ENCODE assay signal across 8 cellular contexts in the genomic region with DNA sequence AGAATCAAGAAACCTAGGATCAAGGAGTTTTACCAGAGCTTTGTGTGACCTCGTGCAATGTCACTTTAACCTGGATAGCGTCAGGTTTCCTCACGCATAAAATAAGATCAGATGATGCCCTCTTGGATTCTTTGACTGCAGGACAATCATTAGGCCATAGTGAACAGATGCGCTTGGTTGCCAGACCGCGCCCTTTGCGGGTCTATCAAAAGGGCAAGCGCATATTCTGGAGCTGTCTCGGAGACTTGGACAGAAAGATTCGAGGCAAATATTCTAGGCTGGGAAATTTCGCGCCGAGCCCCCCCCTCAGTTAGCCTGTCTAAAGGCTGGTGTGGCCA.
A peak's percentile ranks its signal among the peaks of the same experiment; 100 is the strongest.
DNase-seq lines count a peak whose midpoint lies in the region; ATAC-seq and TF ChIP-seq lines count a peak whose summit lies in the region.

No MANE protein-coding gene starts in this region.

- H3K4me3 ChIP-seq in cardiac muscle cell (peak overlapping the region; percentile 16), endodermal cell (ENCODE audit: low read length) (peak overlapping the region; percentile 69), thoracic aorta (peak overlapping the region; percentile 69)

- peaks cover 92% of the 10 kb centered on the region for H3K27me3 Mint-ChIP-seq in endodermal cell (ENCODE audit: insufficient read depth)
- peaks cover 66% of the 10 kb centered on the region for H3K27me3 Mint-ChIP-seq in mesothelial cell of epicardium (ENCODE audit: low read depth)

- intact Hi-C loops in Right ventricle myocardium inferior (cut with DNase I), result loop anchor here (5.0 to 10.0 kb wide), 2 partner anchors 100 to 702 kb away; no protein-coding TSS in a partner anchor

- H3K27ac ChIP-seq in cardiac muscle cell, result no peak overlapping the region
- H3K27ac ChIP-seq in endodermal cell (ENCODE audit: low read depth, low read length), result no peak overlapping the region
- H3K27ac ChIP-seq in thoracic aorta, result no peak overlapping the region
- H3K27ac ChIP-seq in caudate nucleus (ENCODE audit: low read depth, low read length), result no peak overlapping the region

- ATAC-seq in Right ventricle myocardium inferior (no peak), thoracic aorta (ENCODE audit: insufficient number of reproducible peaks, low FRiP score, low read depth) (no peak), GM21367 (IDR thresholded peaks at IDR 0.05; ENCODE audit: unreplicated experiment) (no peak)

- DNase-seq in cardiac muscle cell (ENCODE audit: low read depth in 1 of 2, low spot score in 1 of 2) (no peak), Right ventricle myocardium inferior (ENCODE audit: missing footprints) (no peak), endodermal cell (no peak), mesothelial cell of epicardium (ENCODE audit: low spot score in 2 of 2, unreplicated experiment in 2 of 2) (no peak), thoracic aorta (ENCODE audit: low spot score) (no peak), MV-4-11 (lab: John Stamatoyannopoulos, UW) (no peak), caudate nucleus (lab: John Stamatoyannopoulos, UW) (no peak)

- WGBS in endodermal cell (ENCODE audit: insufficient coverage in 1 of 2, insufficient read length in 1 of 2), 2 experiments, result 4 to 9% methylated on average over 8 to 13 of the region's 13 CpGs

- H3K27ac Mint-ChIP-seq in endodermal cell (no peak overlapping the region), mesothelial cell of epicardium (no peak overlapping the region)

- H3K4me1 ChIP-seq in cardiac muscle cell (ENCODE audit: low read depth), result peaks cover 11% of the 10 kb centered on the region
- H3K4me1 ChIP-seq in endodermal cell (ENCODE audit: control insufficient read depth, insufficient read depth, low read length), result peaks cover 3% of the 10 kb centered on the region
- H3K4me1 ChIP-seq in thoracic aorta (ENCODE audit: control insufficient read depth in 1 of 2, low read depth in 2 of 2), result peaks cover 17 to 36% of the 10 kb centered on the region in 2 donors

- peaks cover 46% of the 10 kb centered on the region for H3K4me1 Mint-ChIP-seq in endodermal cell
- H3K4me1 Mint-ChIP-seq in mesothelial cell of epicardium, result peaks cover 63% of the 10 kb centered on the region

- H3K9ac ChIP-seq in endodermal cell (ENCODE audit: extremely low read depth, low read length, poor library complexity, severe bottlenecking), result no peak overlapping the region

- H3K9me3 ChIP-seq in cardiac muscle cell (ENCODE audit: low read depth) (no peaks in the 10 kb centered on the region), endodermal cell (ENCODE audit: control insufficient read depth, low read length) (no peaks in the 10 kb centered on the region), thoracic aorta (no peaks in the 10 kb centered on the region)

- H3K36me3 Mint-ChIP-seq in endodermal cell (ENCODE audit: low read depth), result no peaks in the 10 kb centered on the region
- no peaks in the 10 kb centered on the region for H3K36me3 Mint-ChIP-seq in mesothelial cell of epicardium

- no peak for TF ChIP-seq CTCF in cardiac muscle cell (IDR thresholded peaks at IDR 0.05; ENCODE audit: low read depth, low read length)
- TF ChIP-seq CTCF in endodermal cell (conservative IDR thresholded peaks at IDR 0.05), result no peak
- TF ChIP-seq CTCF in mesothelial cell of epicardium (IDR thresholded peaks at IDR 0.05; ENCODE audit: unreplicated experiment), result no peak
- TF ChIP-seq CTCF in thoracic aorta (IDR thresholded peaks at IDR 0.05), result no peak

- peak overlapping the region; percentile 50 for H3K4me3 Mint-ChIP-seq in endodermal cell
- peak overlapping the region; percentile 74 for H3K4me3 Mint-ChIP-seq in mesothelial cell of epicardium

- H3K9me3 Mint-ChIP-seq in endodermal cell, result no peaks in the 10 kb centered on the region
- H3K9me3 Mint-ChIP-seq in mesothelial cell of epicardium, result no peaks in the 10 kb centered on the region

- H3K36me3 ChIP-seq in cardiac muscle cell (no peaks in the 10 kb centered on the region), endodermal cell (ENCODE audit: control insufficient read depth, insufficient read depth, low read length) (no peaks in the 10 kb centered on the region), thoracic aorta (no peaks in the 10 kb centered on the region)

- H3K27me3 ChIP-seq in cardiac muscle cell, result peaks cover 82% of the 10 kb centered on the region
- H3K27me3 ChIP-seq in endodermal cell (ENCODE audit: control insufficient read depth, insufficient read depth, low read length, poor library complexity, severe bottlenecking), result peaks cover 97% of the 10 kb centered on the region
- peaks cover 14% of the 10 kb centered on the region for H3K27me3 ChIP-seq in thoracic aorta (replicated peaks; ENCODE audit: insufficient read depth)

Comparison
In these comparisons a context has a peak if more than half of its experiments do, and no peak if none do; other contexts are left out.
1. H3K4me3 ChIP-seq: peak in every context shown above with its lines; median percentile 69 in endodermal cell; 69 in thoracic aorta; 16 in cardiac muscle cell.